8 cellular contexts compared by ENCODE assay signal in genomic region chr7:152759655-152760383, GRCh38. TPM values are rescaled to one million over a fixed set of nuclear protein-coding genes. Genes with fewer than 3 reads are reported as not detected.
A peak's percentile ranks its signal among the peaks of the same experiment; 100 is the strongest.
DNase-seq lines count a peak whose midpoint lies in the region; ATAC-seq, FAIRE-seq and TF ChIP-seq lines count a peak whose summit lies in the region.

Gene ACTR3B (plus strand): TSS chr7:152759752. CDS start chr7:152759883, 131 bp downstream.

- H3K9me3 Mint-ChIP-seq in nephron progenitor cell = no peaks in the 10 kb centered on the region

- FAIRE-seq in D721Med (lab: Jason Lieb, UNC) = no peak
- no peak for FAIRE-seq in RCC 7860 (lab: Jason Lieb, UNC)

- peak; percentile 77 for ATAC-seq in GM19468 (IDR thresholded peaks at IDR 0.05; ENCODE audit: extremely low read depth, unreplicated experiment)
- peak; percentile 74 for ATAC-seq in stimulated activated naive CD8-positive, alpha-beta T cell treated with anti-CD3 and anti-CD28 coated beads, Interleukin-15, Interleukin-2, amounts not matched to agents 100 U/mL and 50 U/mL, for 24 hours

- no peaks in the 10 kb centered on the region for H3K36me3 Mint-ChIP-seq in nephron progenitor cell (ENCODE audit: low read depth)

- H3K4me3 Mint-ChIP-seq in nephron progenitor cell = peak within 1 kb of the TSS; percentile 92

- TF ChIP-seq CTCF in D721Med (IDR thresholded peaks at IDR 0.05; ENCODE audit: insufficient read depth, missing control alignments) (no peak), fibroblast of the aortic adventitia (IDR thresholded peaks at IDR 0.05; ENCODE audit: insufficient read depth, low read length) (no peak), nephron progenitor cell (IDR thresholded peaks at IDR 0.05) (no peak)

- H3K27ac Mint-ChIP-seq in nephron progenitor cell = peak within 1 kb of the TSS; percentile 28

- DNase-seq in D721Med (ENCODE audit: insufficient read length, low spot score) (peak; percentile 80), HT-29 (ENCODE audit: low spot score) (peak; percentile 92), RCC 7860 (ENCODE audit: low spot score) (peak; percentile 76), fibroblast of the aortic adventitia (ENCODE audit: low read depth) (peak; percentile 84), nephron progenitor cell (peak; percentile 92)
- peak; percentile 83 for DNase-seq in activated effector memory CD4-positive, alpha-beta T cell treated with Interleukin-2 at 50 U/mL for 16 hours
- DNase-seq in stimulated activated naive CD8-positive, alpha-beta T cell treated with anti-CD3 and anti-CD28 coated beads, Interleukin-15, Interleukin-2, amounts not matched to agents 100 U/mL and 50 U/mL, for 24 hours = peak; percentile 94

- peaks cover 32% of the 10 kb centered on the region for H3K27me3 Mint-ChIP-seq in nephron progenitor cell (ENCODE audit: low read depth, poor library complexity)

- peaks cover 16% of the 10 kb centered on the region for H3K4me1 Mint-ChIP-seq in nephron progenitor cell

- H3K4me3 ChIP-seq in fibroblast of the aortic adventitia (ENCODE audit: low read depth, low read length) = peak within 1 kb of the TSS; percentile 88

RNA-seq across cellular contexts. Expression of gene ACTR3B, which starts in this region (rescaled TPM):
- 6.2 and 7.2 TPM in 2 replicates for total RNA-seq in HT-29 (2014; rRNA removed; shearing (Covaris generic))
- 3.0 and 10.3 TPM in 2 replicates for total RNA-seq in fibroblast of the aortic adventitia (ENCODE audit: low replicate concordance)

Comparison
In these comparisons a context has a peak if more than half of its experiments do, and no peak if none do; other contexts are left out.
1. Peak in every context shown above with its lines: DNase-seq, ATAC-seq and H3K4me3 ChIP-seq.